Comparison of ENCODE assay signal across 11 cellular contexts in the genomic region with DNA sequence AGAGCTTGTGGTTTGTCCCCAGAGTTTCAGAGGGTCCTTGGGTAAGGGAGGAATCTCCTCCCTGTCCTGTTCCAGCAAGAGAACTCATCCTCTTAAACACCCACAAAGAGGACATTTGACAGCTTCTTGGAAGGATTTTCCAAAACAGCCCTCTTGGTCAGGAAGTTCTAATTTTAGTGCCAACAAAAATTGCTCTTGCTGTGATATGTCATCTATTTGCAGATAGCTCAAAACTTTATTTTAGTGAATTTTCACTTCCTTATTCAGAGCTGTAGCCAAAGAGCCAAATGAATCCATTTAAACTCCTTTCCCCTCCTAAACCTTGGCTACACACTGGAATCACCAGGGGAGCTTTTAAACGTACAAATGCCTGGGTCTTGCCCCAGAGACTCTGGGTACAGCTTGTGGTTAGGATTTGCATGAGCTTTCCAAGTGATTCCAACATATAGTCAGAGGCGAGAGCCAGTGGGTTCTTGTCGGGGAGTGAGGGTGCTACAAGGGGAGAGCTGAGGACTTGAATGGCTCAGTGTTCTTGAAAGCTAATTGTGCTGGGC. TPM values are rescaled to one million over a fixed set of nuclear protein-coding genes. Genes with fewer than 3 reads are reported as not detected.
DNase-seq lines count a peak whose midpoint lies in the region; ATAC-seq and TF ChIP-seq lines count a peak whose summit lies in the region.
"Had no signal": no experiment of that assay in that cellular context is flagged by ENCODE, and none has a peak within 500 bp of the region (broad histone marks: within the 10 kb centered on the region; RNA-seq: fewer than 3 reads in every experiment).

No MANE protein-coding gene starts in this region.

- ATAC-seq in HG03378 (IDR thresholded peaks at IDR 0.05; ENCODE audit: unreplicated experiment) = peak; percentile 33

- 93% methylated on average over 3 of the region's 3 CpGs for WGBS in thymus

- no peaks in the 10 kb centered on the region for H3F3A ChIP-seq in neural progenitor cell (ENCODE audit: low read depth)

- H2AFZ ChIP-seq in neural progenitor cell (replicated peaks) = no peak overlapping the region

- peaks cover 5% of the 10 kb centered on the region for H3K4me1 Mint-ChIP-seq in neural progenitor cell

- H3K4me2 ChIP-seq in neural progenitor cell = no peak overlapping the region

- H3K36me3 Mint-ChIP-seq in neural progenitor cell = peaks cover 1% of the 10 kb centered on the region

- H3K9me3 ChIP-seq in thymus (ENCODE audit: control insufficient read depth) (no peaks in the 10 kb centered on the region), neural progenitor cell (ENCODE audit: low read depth) (no peaks in the 10 kb centered on the region)

- DNase-seq in NOMO-1 (lab: John Stamatoyannopoulos, UW; ENCODE audit: unreplicated experiment in 2 of 2) (peak; percentile 25 to 58), NOMO-1 treated with dmso at 0.1 percent for 144 hours (lab: John Stamatoyannopoulos, UW; ENCODE audit: unreplicated experiment) (no peak), coronary artery (ENCODE audit: low spot score) (no peak), neural progenitor cell (ENCODE audit: low spot score) (no peak), HuH-7.5 (ENCODE audit: low spot score) (no peak), ureter (ENCODE audit: low spot score) (no peak)
- DNase-seq: dorsolateral prefrontal cortex, kidney had no signal

- peaks cover 5% of the 10 kb centered on the region for H3K27me3 Mint-ChIP-seq in neural progenitor cell (ENCODE audit: insufficient read depth, low read depth)

- no peak overlapping the region for H3K4me3 ChIP-seq in coronary artery
- H3K4me3 ChIP-seq in thymus (ENCODE audit: low read length) = no peak overlapping the region
- H3K4me3 ChIP-seq in neural progenitor cell = no peak overlapping the region
- H3K4me3 ChIP-seq: dorsolateral prefrontal cortex had no signal

- no peak overlapping the region for H3K9ac ChIP-seq in neural progenitor cell

- no peaks in the 10 kb centered on the region for H3K9me3 Mint-ChIP-seq in neural progenitor cell

- no peaks in the 10 kb centered on the region for H3K4me1 ChIP-seq in thymus (ENCODE audit: control insufficient read depth, insufficient read depth, low read length)
- no peaks in the 10 kb centered on the region for H3K4me1 ChIP-seq in neural progenitor cell

- no peak overlapping the region for H3K4me3 Mint-ChIP-seq in neural progenitor cell

- H3K79me2 ChIP-seq in neural progenitor cell (ENCODE audit: low read depth) = no peaks in the 10 kb centered on the region

- no peaks in the 10 kb centered on the region for H3K27me3 ChIP-seq in thymus (ENCODE audit: control insufficient read depth, insufficient read depth)
- H3K27me3 ChIP-seq in neural progenitor cell = no peaks in the 10 kb centered on the region
- H3K27me3 ChIP-seq: dorsolateral prefrontal cortex had no signal

- H4K20me1 ChIP-seq in neural progenitor cell (ENCODE audit: low read depth) = no peaks in the 10 kb centered on the region

- H3K27ac ChIP-seq in coronary artery (peak overlapping the region; percentile 64 to 83), thymus (ENCODE audit: low read depth) (peak overlapping the region; percentile 3), neural progenitor cell (no peak overlapping the region)
- H3K27ac ChIP-seq: RWPE1 had no signal

- H3K36me3 ChIP-seq in thymus (ENCODE audit: control insufficient read depth, insufficient read depth) (peaks cover 65% of the 10 kb centered on the region), neural progenitor cell (no peaks in the 10 kb centered on the region)

- H3K27ac Mint-ChIP-seq in neural progenitor cell = no peak overlapping the region

- no peak for TF ChIP-seq CTCF in coronary artery (IDR thresholded peaks at IDR 0.05)
- no peak for TF ChIP-seq CTCF in neural progenitor cell (IDR thresholded peaks at IDR 0.05)

RNA-seq across cellular contexts. Expression of a gene that starts 11.8 kb away (rescaled TPM):
- polyA plus RNA-seq in thymus = 54.3 TPM
- total RNA-seq in neural progenitor cell (ENCODE audit: low replicate concordance) (0.19 and 0.43 TPM in 2 replicates), ureter (35.5 TPM)

RNA-seq across cellular contexts. Expression of a gene that starts 25.3 kb away (rescaled TPM):
- polyA plus RNA-seq in thymus = 17.1 TPM
- 0.26 and 2.7 TPM in 2 replicates for total RNA-seq in neural progenitor cell (ENCODE audit: low replicate concordance)
- total RNA-seq in ureter = 12.5 TPM

Comparison
In these comparisons a context has a peak if more than half of its experiments do, and no peak if none do; other contexts are left out.
1. DNase-seq: peak in NOMO-1 (2 of 2); none in NOMO-1 treated with dmso at 0.1 percent for 144 hours (single experiment), coronary artery (single experiment), neural progenitor cell (single experiment), HuH-7.5 (single experiment) and ureter (single experiment).
2. RNA of a gene that starts 11.8 kb away (total RNA-seq): 35.5 TPM in ureter (single experiment); 0.19 to 0.43 TPM in neural progenitor cell; every median in the first group is over 10 times any median in the second.